11 cellular contexts compared by ENCODE assay signal in the genomic region with DNA sequence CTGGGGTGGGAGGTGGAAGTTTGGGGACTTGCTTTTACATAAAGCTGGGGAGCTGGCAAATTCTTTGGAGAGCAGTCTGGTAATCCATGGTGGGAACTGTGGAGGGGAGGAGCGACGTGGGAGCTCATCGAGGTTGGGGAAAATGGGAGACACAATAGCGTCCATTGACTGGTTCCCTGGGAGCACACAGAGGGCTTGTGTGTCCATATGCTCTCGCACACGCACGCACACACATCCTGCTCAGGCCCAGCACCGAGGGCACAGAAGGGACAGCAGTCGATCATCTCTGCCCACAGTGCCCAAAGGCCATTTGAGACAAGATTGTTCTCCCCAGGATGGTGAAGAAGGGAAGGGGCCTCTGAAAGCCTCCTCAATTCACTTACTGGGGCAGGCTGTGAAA. TPM values are rescaled to one million over a fixed set of nuclear protein-coding genes. Genes with fewer than 3 reads are reported as not detected.
DNase-seq lines count a peak whose midpoint lies in the region.
"Had no signal": no experiment of that assay in that cellular context is flagged by ENCODE, and none has a peak within 500 bp of the region (broad histone marks: within the 10 kb centered on the region; RNA-seq: fewer than 3 reads in every experiment).

No MANE protein-coding gene starts in this region.

- H3K9ac ChIP-seq in stomach smooth muscle (ENCODE audit: low read length in 2 of 2), result peak overlapping the region in 1 of 2 donors; percentile 13
- H3K9ac ChIP-seq: KMS-11 had no signal

- peaks cover 26% of the 10 kb centered on the region for H3K4me1 ChIP-seq in stomach smooth muscle (ENCODE audit: control insufficient read depth, insufficient read depth, low read length)

- H3K27ac ChIP-seq in stomach smooth muscle (ENCODE audit: low read length), result peak overlapping the region; percentile 58
- H3K27ac ChIP-seq: KMS-11 had no signal

- in situ Hi-C loops in SK-MEL-5 (cut with HindIII; ENCODE audit: low pct_unique_long_range_greater_than_20kb, low sequenced_read_pairs), result no loop called here

- H3K4me3 ChIP-seq in stomach smooth muscle (ENCODE audit: low read length in 2 of 2), result no peak overlapping the region
- H3K4me3 ChIP-seq: testis had no signal

- peak; percentile 99 for DNase-seq in SK-MEL-5 (ENCODE audit: low read depth, low spot score)
- peak; percentile 58 for DNase-seq in epidermal melanocyte (ENCODE audit: insufficient read length, low spot score)
- peak; percentile 61 for DNase-seq in midbrain (lab: John Stamatoyannopoulos, UW)
- no peak for DNase-seq in RKO (ENCODE audit: low spot score)
- DNase-seq in HCEC 1CT, result no peak
- DNase-seq in DMS53 (lab: John Stamatoyannopoulos, UW), result no peak
- DNase-seq in NCI-H345 treated with DMSO at 0.1 percent for 48 hours (lab: John Stamatoyannopoulos, UW; ENCODE audit: unreplicated experiment), result no peak
- DNase-seq: cortex of kidney had no signal

- H3K9me3 ChIP-seq in stomach smooth muscle (ENCODE audit: control insufficient read depth in 2 of 2, low read length in 2 of 2), result no peaks in the 10 kb centered on the region
- H3K9me3 ChIP-seq: testis had no signal

- H3K36me3 ChIP-seq in stomach smooth muscle (ENCODE audit: control insufficient read depth in 2 of 2, insufficient read depth in 2 of 2, low read length in 2 of 2), result no peaks in the 10 kb centered on the region

- peaks cover 3 to 5% of the 10 kb centered on the region in 2 donors for H3K27me3 ChIP-seq in stomach smooth muscle (ENCODE audit: control insufficient read depth in 1 of 2, insufficient read depth in 2 of 2, low read length in 2 of 2)
- H3K27me3 ChIP-seq: testis had no signal

RNA-seq across cellular contexts. Expression of a gene that starts 53.7 kb away (rescaled TPM):
- total RNA-seq in SK-MEL-5 (2014; rRNA removed; shearing (Covaris generic)), result 387 and 400 TPM in 2 replicates
- 260 and 275 TPM in 2 replicates for polyA plus RNA-seq in SK-MEL-5 (2015; cell fraction: cytosol; rRNA removed)
- 148 and 174 TPM in 2 replicates for polyA plus RNA-seq in SK-MEL-5 (2015; cell fraction: nucleus; rRNA removed)

Comparison
In these comparisons a context has a peak if more than half of its experiments do, and no peak if none do; other contexts are left out.
1. DNase-seq: peak in SK-MEL-5 (single experiment), epidermal melanocyte (single experiment) and midbrain (single experiment); none in RKO (single experiment), HCEC 1CT (single experiment), DMS53 (single experiment) and NCI-H345 treated with DMSO at 0.1 percent for 48 hours (single experiment).